1 cellular context compared by ENCODE assay signal in genomic region chr7:44106311-44107065, GRCh38.
TF ChIP-seq lines count a peak whose summit lies in the region.

No MANE protein-coding gene starts in this region.

TF ChIP-seq in HepG2, 621 proteins besides CTCF, POLR2A, EP300 and RAD21:
- TF ChIP-seq RARA (CRISPR knock-in tag; IDR thresholded peaks at IDR 0.05), result no peak
- no peak for TF ChIP-seq NFYC (CRISPR knock-in tag; IDR thresholded peaks at IDR 0.05)
- no peak for TF ChIP-seq E2F2 (CRISPR knock-in tag; IDR thresholded peaks at IDR 0.05; ENCODE audit: borderline replicate concordance)
- no peak for TF ChIP-seq MAF1 (CRISPR knock-in tag; IDR thresholded peaks at IDR 0.05; ENCODE audit: borderline replicate concordance)
- TF ChIP-seq, protein P1, sequence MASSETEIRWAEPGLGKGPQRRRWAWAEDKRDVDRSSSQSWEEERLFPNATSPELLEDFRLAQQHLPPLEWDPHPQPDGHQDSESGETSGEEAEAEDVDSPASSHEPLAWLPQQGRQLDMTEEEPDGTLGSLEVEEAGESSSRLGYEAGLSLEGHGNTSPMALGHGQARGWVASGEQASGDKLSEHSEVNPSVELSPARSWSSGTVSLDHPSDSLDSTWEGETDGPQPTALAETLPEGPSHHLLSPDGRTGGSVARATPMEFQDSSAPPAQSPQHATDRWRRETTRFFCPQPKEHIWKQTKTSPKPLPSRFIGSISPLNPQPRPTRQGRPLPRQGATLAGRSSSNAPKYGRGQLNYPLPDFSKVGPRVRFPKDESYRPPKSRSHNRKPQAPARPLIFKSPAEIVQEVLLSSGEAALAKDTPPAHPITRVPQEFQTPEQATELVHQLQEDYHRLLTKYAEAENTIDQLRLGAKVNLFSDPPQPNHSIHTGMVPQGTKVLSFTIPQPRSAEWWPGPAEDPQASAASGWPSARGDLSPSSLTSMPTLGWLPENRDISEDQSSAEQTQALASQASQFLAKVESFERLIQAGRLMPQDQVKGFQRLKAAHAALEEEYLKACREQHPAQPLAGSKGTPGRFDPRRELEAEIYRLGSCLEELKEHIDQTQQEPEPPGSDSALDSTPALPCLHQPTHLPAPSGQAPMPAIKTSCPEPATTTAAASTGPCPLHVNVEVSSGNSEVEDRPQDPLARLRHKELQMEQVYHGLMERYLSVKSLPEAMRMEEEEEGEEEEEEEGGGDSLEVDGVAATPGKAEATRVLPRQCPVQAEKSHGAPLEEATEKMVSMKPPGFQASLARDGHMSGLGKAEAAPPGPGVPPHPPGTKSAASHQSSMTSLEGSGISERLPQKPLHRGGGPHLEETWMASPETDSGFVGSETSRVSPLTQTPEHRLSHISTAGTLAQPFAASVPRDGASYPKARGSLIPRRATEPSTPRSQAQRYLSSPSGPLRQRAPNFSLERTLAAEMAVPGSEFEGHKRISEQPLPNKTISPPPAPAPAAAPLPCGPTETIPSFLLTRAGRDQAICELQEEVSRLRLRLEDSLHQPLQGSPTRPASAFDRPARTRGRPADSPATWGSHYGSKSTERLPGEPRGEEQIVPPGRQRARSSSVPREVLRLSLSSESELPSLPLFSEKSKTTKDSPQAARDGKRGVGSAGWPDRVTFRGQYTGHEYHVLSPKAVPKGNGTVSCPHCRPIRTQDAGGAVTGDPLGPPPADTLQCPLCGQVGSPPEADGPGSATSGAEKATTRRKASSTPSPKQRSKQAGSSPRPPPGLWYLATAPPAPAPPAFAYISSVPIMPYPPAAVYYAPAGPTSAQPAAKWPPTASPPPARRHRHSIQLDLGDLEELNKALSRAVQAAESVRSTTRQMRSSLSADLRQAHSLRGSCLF (CRISPR knock-in tag; IDR thresholded peaks at IDR 0.05; ENCODE audit: borderline replicate concordance), result no peak
- TF ChIP-seq YY1 (IDR thresholded peaks at IDR 0.05; ENCODE audit: insufficient read depth, insufficient replicate concordance, low read depth, low read length), result no peak
- TF ChIP-seq, protein P2, sequence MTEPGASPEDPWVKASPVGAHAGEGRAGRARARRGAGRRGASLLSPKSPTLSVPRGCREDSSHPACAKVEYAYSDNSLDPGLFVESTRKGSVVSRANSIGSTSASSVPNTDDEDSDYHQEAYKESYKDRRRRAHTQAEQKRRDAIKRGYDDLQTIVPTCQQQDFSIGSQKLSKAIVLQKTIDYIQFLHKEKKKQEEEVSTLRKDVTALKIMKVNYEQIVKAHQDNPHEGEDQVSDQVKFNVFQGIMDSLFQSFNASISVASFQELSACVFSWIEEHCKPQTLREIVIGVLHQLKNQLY (CRISPR knock-in tag; IDR thresholded peaks at IDR 0.05), result no peak
- TF ChIP-seq ZBTB8A (CRISPR knock-in tag; IDR thresholded peaks at IDR 0.05; ENCODE audit: borderline replicate concordance, low read depth), result no peak
- TF ChIP-seq ZKSCAN8 (CRISPR knock-in tag; IDR thresholded peaks at IDR 0.05; ENCODE audit: borderline replicate concordance), result no peak
- no peak for TF ChIP-seq ZNF543 (CRISPR knock-in tag; IDR thresholded peaks at IDR 0.05)
- no peak for TF ChIP-seq MYNN (CRISPR knock-in tag; IDR thresholded peaks at IDR 0.05; ENCODE audit: low read depth)
- TF ChIP-seq ZNF274 (CRISPR knock-in tag; IDR thresholded peaks at IDR 0.05), result no peak
- TF ChIP-seq, protein P3, sequence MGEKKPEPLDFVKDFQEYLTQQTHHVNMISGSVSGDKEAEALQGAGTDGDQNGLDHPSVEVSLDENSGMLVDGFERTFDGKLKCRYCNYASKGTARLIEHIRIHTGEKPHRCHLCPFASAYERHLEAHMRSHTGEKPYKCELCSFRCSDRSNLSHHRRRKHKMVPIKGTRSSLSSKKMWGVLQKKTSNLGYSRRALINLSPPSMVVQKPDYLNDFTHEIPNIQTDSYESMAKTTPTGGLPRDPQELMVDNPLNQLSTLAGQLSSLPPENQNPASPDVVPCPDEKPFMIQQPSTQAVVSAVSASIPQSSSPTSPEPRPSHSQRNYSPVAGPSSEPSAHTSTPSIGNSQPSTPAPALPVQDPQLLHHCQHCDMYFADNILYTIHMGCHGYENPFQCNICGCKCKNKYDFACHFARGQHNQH (CRISPR knock-in tag; IDR thresholded peaks at IDR 0.05), result no peak
- TF ChIP-seq, protein P4, sequence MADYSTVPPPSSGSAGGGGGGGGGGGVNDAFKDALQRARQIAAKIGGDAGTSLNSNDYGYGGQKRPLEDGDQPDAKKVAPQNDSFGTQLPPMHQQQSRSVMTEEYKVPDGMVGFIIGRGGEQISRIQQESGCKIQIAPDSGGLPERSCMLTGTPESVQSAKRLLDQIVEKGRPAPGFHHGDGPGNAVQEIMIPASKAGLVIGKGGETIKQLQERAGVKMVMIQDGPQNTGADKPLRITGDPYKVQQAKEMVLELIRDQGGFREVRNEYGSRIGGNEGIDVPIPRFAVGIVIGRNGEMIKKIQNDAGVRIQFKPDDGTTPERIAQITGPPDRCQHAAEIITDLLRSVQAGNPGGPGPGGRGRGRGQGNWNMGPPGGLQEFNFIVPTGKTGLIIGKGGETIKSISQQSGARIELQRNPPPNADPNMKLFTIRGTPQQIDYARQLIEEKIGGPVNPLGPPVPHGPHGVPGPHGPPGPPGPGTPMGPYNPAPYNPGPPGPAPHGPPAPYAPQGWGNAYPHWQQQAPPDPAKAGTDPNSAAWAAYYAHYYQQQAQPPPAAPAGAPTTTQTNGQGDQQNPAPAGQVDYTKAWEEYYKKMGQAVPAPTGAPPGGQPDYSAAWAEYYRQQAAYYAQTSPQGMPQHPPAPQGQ (CRISPR knock-in tag; IDR thresholded peaks at IDR 0.05; ENCODE audit: borderline replicate concordance), result no peak
